20 cellular contexts compared by ENCODE assay signal in genomic region chr9:81480828-81481604, GRCh38.
"Had no signal": no experiment of that assay in that cellular context is flagged by ENCODE, and none has a peak within 500 bp of the region (broad histone marks: within the 10 kb centered on the region; RNA-seq: fewer than 3 reads in every experiment).

No MANE protein-coding gene starts in this region.

- H3K27ac Mint-ChIP-seq: IgD-negative memory B cell had no signal

- H3K9ac ChIP-seq: KMS-11, SK-N-SH had no signal

- DNase-seq: Kasumi-1, NCI-H1092, NCI-H1105 treated with DMSO at 0.1 percent for 48 hours, NCI-H1417 treated with DMSO at 0.1 percent for 48 hours, NCI-H146, NCI-H1694 treated with DMSO at 0.1 percent for 48 hours, NCI-H1930, NCI-H2081, NCI-H2107, NCI-H2227 treated with DMSO at 0.1 percent for 48 hours, NCI-H524, NCI-H526 treated with DMSO at 0.1 percent for 48 hours, NCI-H774, RPMI8226, SHP77, SK-N-SH had no signal

- H3K27ac ChIP-seq: HL-60, KMS-11 had no signal

- H3K9me3 ChIP-seq: SK-N-SH had no signal

- H3K4me3 ChIP-seq: K562 had no signal

- H3K4me1 Mint-ChIP-seq: IgD-negative memory B cell had no signal

- H3K36me3 Mint-ChIP-seq: IgD-negative memory B cell had no signal

- H3K4me3 Mint-ChIP-seq: IgD-negative memory B cell had no signal
